10 cellular contexts compared by ENCODE assay signal in the genomic region with DNA sequence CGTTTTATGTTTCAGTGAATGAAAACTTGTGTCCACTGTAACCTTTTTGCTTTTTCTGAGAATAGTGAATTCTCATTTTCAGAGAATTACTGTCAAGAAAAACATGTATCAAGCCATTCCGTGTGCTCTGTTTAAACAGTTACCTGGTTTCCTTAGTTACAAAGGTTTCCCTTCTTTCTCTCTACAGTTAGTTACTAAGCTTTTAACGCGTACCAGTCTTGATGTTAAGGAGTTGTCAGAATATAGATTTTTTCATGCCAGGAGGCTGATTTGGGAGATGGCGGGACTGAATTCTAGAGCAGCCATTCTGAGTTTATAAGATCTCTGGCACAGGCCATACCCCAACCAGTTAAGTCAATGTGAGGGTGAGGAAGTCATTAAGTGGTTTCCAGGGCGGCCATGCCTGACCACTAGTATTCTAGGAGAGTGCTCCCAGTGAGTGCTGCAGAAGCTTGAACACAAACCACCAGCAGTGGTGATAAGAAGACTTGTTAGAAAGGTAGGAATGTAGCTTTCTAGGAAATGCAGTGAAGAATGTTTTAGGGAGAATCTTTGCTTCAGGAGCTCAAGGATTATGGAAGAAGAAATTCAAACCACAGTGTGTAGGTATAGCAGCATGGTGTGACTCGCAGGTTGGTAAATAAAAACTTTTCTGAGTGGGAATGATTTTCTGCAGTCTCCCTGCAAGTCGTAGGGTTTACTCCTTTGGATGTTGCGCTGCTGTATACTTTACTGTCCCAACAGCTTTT.
DNase-seq lines count a peak whose midpoint lies in the region; ATAC-seq, FAIRE-seq and TF ChIP-seq lines count a peak whose summit lies in the region.
"Had no signal": no experiment of that assay in that cellular context is flagged by ENCODE, and none has a peak within 500 bp of the region (broad histone marks: within the 10 kb centered on the region; RNA-seq: fewer than 3 reads in every experiment).

No MANE protein-coding gene starts in this region.

- peaks cover 35% of the 10 kb centered on the region for H3K4me1 Mint-ChIP-seq in activated naive CD8-positive, alpha-beta T cell treated with anti-CD3 and anti-CD28 coated beads, Interleukin-2, amount 10 ng/mL, durations not matched to agents 7 days and 5 days
- peaks cover 52% of the 10 kb centered on the region for H3K4me1 Mint-ChIP-seq in stimulated activated effector memory CD8-positive, alpha-beta T cell treated with anti-CD3 and anti-CD28 coated beads, Interleukin-12 subunit alpha, Interleukin-12 subunit beta, amount 100 ng/mL, for 72 hours

- TF ChIP-seq CTCF in kidney (IDR thresholded peaks at IDR 0.05; ENCODE audit: borderline replicate concordance, extremely low read depth, insufficient read depth) = no peak

- no peak for FAIRE-seq in HTR-8/SVneo (lab: Jason Lieb, UNC)
- FAIRE-seq in kidney (lab: Jason Lieb, UNC) = no peak

- no peaks in the 10 kb centered on the region for H3K9me3 Mint-ChIP-seq in activated naive CD8-positive, alpha-beta T cell treated with anti-CD3 and anti-CD28 coated beads, Interleukin-2, amount 10 ng/mL, durations not matched to agents 7 days and 5 days
- no peaks in the 10 kb centered on the region for H3K9me3 Mint-ChIP-seq in stimulated activated effector memory CD8-positive, alpha-beta T cell treated with anti-CD3 and anti-CD28 coated beads, Interleukin-12 subunit alpha, Interleukin-12 subunit beta, amount 100 ng/mL, for 72 hours
- H3K9me3 Mint-ChIP-seq: activated CD4-positive, alpha-beta memory T cell treated with anti-CD3 and anti-CD28 coated beads for 36 hours had no signal

- no peaks in the 10 kb centered on the region for H3K36me3 ChIP-seq in kidney (ENCODE audit: control insufficient read depth in 1 of 2, insufficient read depth in 2 of 2, low read length in 2 of 2)

- DNase-seq in activated naive CD8-positive, alpha-beta T cell treated with anti-CD3 and anti-CD28 coated beads, Interleukin-2, amount 10 ng/mL, durations not matched to agents 7 days and 5 days = no peak
- DNase-seq in non-pigmented ciliary epithelial cell (ENCODE audit: low read depth) = peak; percentile 11
- DNase-seq in HTR-8/SVneo (ENCODE audit: insufficient read length, low spot score) = no peak
- no peak for DNase-seq in kidney
- DNase-seq in stimulated activated effector memory CD8-positive, alpha-beta T cell treated with anti-CD3 and anti-CD28 coated beads, Interleukin-12 subunit alpha, Interleukin-12 subunit beta, amount 100 ng/mL, for 72 hours (ENCODE audit: low spot score in 2 of 2) = no peak
- no peak for DNase-seq in erythroblast (lab: John Stamatoyannopoulos, UW)
- DNase-seq: activated CD4-positive, alpha-beta memory T cell treated with anti-CD3 and anti-CD28 coated beads for 36 hours; NCI-H1092 had no signal

- peak; percentile 51 for ATAC-seq in GM19452 (IDR thresholded peaks at IDR 0.05; ENCODE audit: unreplicated experiment)
- peak; percentile 50 for ATAC-seq in HG03354 (IDR thresholded peaks at IDR 0.05; ENCODE audit: poor library complexity, severe bottlenecking, unreplicated experiment)
- peak; percentile 48 for ATAC-seq in activated naive CD8-positive, alpha-beta T cell treated with anti-CD3 and anti-CD28 coated beads, Interleukin-2, amount 10 ng/mL, durations not matched to agents 7 days and 5 days (ENCODE audit: low read depth)
- no peak for ATAC-seq in stimulated activated effector memory CD8-positive, alpha-beta T cell treated with anti-CD3 and anti-CD28 coated beads, Interleukin-12 subunit alpha, Interleukin-12 subunit beta, amount 100 ng/mL, for 72 hours

- H3K36me3 Mint-ChIP-seq in activated naive CD8-positive, alpha-beta T cell treated with anti-CD3 and anti-CD28 coated beads, Interleukin-2, amount 10 ng/mL, durations not matched to agents 7 days and 5 days = peaks cover 12% of the 10 kb centered on the region
- H3K36me3 Mint-ChIP-seq in stimulated activated effector memory CD8-positive, alpha-beta T cell treated with anti-CD3 and anti-CD28 coated beads, Interleukin-12 subunit alpha, Interleukin-12 subunit beta, amount 100 ng/mL, for 72 hours = peaks cover 17% of the 10 kb centered on the region

- H3K4me3 ChIP-seq in kidney (ENCODE audit: low read length in 2 of 2) = no peak overlapping the region

- H3K27me3 Mint-ChIP-seq in activated naive CD8-positive, alpha-beta T cell treated with anti-CD3 and anti-CD28 coated beads, Interleukin-2, amount 10 ng/mL, durations not matched to agents 7 days and 5 days = no peaks in the 10 kb centered on the region
- H3K27me3 Mint-ChIP-seq: activated CD4-positive, alpha-beta memory T cell treated with anti-CD3 and anti-CD28 coated beads for 36 hours had no signal

- H3K9ac ChIP-seq in kidney (ENCODE audit: low read length in 2 of 2) = no peak overlapping the region

- H3K27ac Mint-ChIP-seq in activated naive CD8-positive, alpha-beta T cell treated with anti-CD3 and anti-CD28 coated beads, Interleukin-2, amount 10 ng/mL, durations not matched to agents 7 days and 5 days = peak overlapping the region; percentile 27
- no peak overlapping the region for H3K27ac Mint-ChIP-seq in stimulated activated effector memory CD8-positive, alpha-beta T cell treated with anti-CD3 and anti-CD28 coated beads, Interleukin-12 subunit alpha, Interleukin-12 subunit beta, amount 100 ng/mL, for 72 hours
- H3K27ac Mint-ChIP-seq: activated CD4-positive, alpha-beta memory T cell treated with anti-CD3 and anti-CD28 coated beads for 36 hours had no signal

- no peak for TF ChIP-seq POLR2A in erythroblast (IDR thresholded peaks at IDR 0.05; ENCODE audit: low read length)

- POLR2A ChIA-PET in activated naive CD8-positive, alpha-beta T cell treated with anti-CD3 and anti-CD28 coated beads, Interleukin-2, amount 10 ng/mL, durations not matched to agents 7 days and 5 days (lab: Charles Lee) = interaction anchor here (0.9 kb wide), 1 partner anchor 112 kb away, joined by 3 read pairs; no protein-coding TSS in a partner anchor

- intact Hi-C loops in kidney (cut with DNase I) = no loop called here

- H3K4me1 ChIP-seq in kidney (ENCODE audit: control insufficient read depth in 1 of 2, insufficient read depth in 1 of 2, low read depth in 1 of 2, low read length in 2 of 2) = peaks cover 0 to 3% of the 10 kb centered on the region in 2 donors

- no peaks in the 10 kb centered on the region for H3K9me3 ChIP-seq in kidney (ENCODE audit: control insufficient read depth in 1 of 2, low read length in 2 of 2)

- H3K4me3 Mint-ChIP-seq in activated naive CD8-positive, alpha-beta T cell treated with anti-CD3 and anti-CD28 coated beads, Interleukin-2, amount 10 ng/mL, durations not matched to agents 7 days and 5 days = peak overlapping the region; percentile 28
- H3K4me3 Mint-ChIP-seq in stimulated activated effector memory CD8-positive, alpha-beta T cell treated with anti-CD3 and anti-CD28 coated beads, Interleukin-12 subunit alpha, Interleukin-12 subunit beta, amount 100 ng/mL, for 72 hours = no peak overlapping the region
- H3K4me3 Mint-ChIP-seq: activated CD4-positive, alpha-beta memory T cell treated with anti-CD3 and anti-CD28 coated beads for 36 hours had no signal

- no peak overlapping the region for H3K27ac ChIP-seq in kidney (ENCODE audit: low read depth in 2 of 2, low read length in 2 of 2)
